In the genomic region with DNA sequence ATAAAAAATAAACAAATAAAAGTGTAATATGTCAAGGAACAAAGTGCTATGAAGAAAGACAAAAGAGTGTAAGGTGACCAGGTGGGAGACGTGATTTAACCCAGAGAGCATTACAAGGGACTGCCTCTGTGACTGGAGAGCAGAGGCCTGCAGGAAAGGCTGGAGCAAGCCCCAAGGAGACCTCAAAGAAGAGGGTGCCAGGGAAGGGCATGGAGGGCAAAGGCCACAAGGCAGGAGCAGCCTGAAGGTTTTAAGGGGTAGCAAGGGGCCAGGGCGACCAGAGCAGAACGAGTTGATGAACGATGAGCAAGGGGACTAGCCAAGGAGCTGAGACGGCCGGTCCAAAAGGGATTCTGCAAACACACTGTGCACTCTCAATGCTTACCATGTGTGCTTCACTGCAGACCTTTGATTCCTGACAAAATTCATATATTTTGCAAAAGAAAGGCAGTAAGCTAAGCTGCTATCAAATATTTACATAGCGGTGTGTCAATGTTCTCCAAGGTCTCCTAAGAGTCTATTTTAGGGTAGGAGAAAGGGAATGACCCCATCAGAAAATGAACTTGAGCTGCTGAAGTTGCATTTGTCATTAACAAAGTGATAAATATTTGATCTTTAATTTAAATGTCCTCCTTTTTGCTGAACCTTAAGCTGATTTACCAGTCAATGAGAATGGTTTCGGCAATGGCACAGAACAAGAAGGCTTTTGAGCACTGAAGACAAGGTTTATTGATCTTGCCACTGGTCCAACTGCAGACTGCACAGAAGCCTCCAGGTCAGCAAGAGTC, we compare ENCODE assay signal across 26 cellular contexts.
"Had no signal": no experiment of that assay in that cellular context is flagged by ENCODE, and none has a peak within 500 bp of the region (broad histone marks: within the 10 kb centered on the region; RNA-seq: fewer than 3 reads in every experiment).

No MANE protein-coding gene starts in this region.

- FAIRE-seq: kidney, urothelium cell line had no signal

- H3K27ac ChIP-seq: heart right ventricle, skin epidermis, suprapubic skin, tibial nerve had no signal

- DNase-seq: activated CD4-positive, alpha-beta memory T cell treated with anti-CD3 and anti-CD28 coated beads for 36 hours; activated CD4-positive, alpha-beta T cell treated with anti-CD3 and anti-CD28 coated beads for 48 hours; activated effector memory CD4-positive, alpha-beta T cell treated with Interleukin-2 at 50 U/mL for 16 hours; activated naive CD4-positive, alpha-beta T cell treated with anti-CD3 and anti-CD28 coated beads, Interleukin-2, amount 10 ng/mL, durations not matched to agents 7 days and 5 days; activated T-cell treated with anti-CD3 and anti-CD28 coated beads, Interleukin-2, amount 50 U/mL, for 48 hours; amygdala; central memory CD4-positive, alpha-beta T cell; dermis blood vessel endothelial cell; effector CD8-positive, alpha-beta T cell; erythroblast; foreskin fibroblast; heart right ventricle; kidney; mammary epithelial cell; midbrain; natural killer cell; right cardiac atrium; stimulated activated CD4-positive, alpha-beta T cell treated with anti-CD3 and anti-CD28 coated beads, Interleukin-2, amount 100 ng/mL, for 24 hours; stimulated activated naive CD8-positive, alpha-beta T cell treated with anti-CD3 and anti-CD28 coated beads, Interleukin-15, amount 100 ng/mL, for 72 hours; T-helper 1 cell had no signal

- H3K4me3 Mint-ChIP-seq: activated CD4-positive, alpha-beta memory T cell treated with anti-CD3 and anti-CD28 coated beads for 36 hours; activated naive CD4-positive, alpha-beta T cell treated with anti-CD3 and anti-CD28 coated beads, Interleukin-2, amount 10 ng/mL, durations not matched to agents 7 days and 5 days; brain; natural killer cell; stimulated activated effector memory CD8-positive, alpha-beta T cell treated with anti-CD3 and anti-CD28 coated beads, Interleukin-12 subunit alpha, Interleukin-12 subunit beta, amount 100 ng/mL, for 72 hours; stimulated activated naive CD8-positive, alpha-beta T cell treated with anti-CD3 and anti-CD28 coated beads, Interleukin-15, amount 100 ng/mL, for 72 hours had no signal

- H3K4me1 Mint-ChIP-seq: activated naive CD4-positive, alpha-beta T cell treated with anti-CD3 and anti-CD28 coated beads, Interleukin-2, amount 10 ng/mL, durations not matched to agents 7 days and 5 days; natural killer cell; stimulated activated effector memory CD8-positive, alpha-beta T cell treated with anti-CD3 and anti-CD28 coated beads, Interleukin-12 subunit alpha, Interleukin-12 subunit beta, amount 100 ng/mL, for 72 hours; stimulated activated naive CD8-positive, alpha-beta T cell treated with anti-CD3 and anti-CD28 coated beads, Interleukin-15, amount 100 ng/mL, for 72 hours had no signal

- H3K27me3 Mint-ChIP-seq: activated CD4-positive, alpha-beta memory T cell treated with anti-CD3 and anti-CD28 coated beads for 36 hours; activated naive CD4-positive, alpha-beta T cell treated with anti-CD3 and anti-CD28 coated beads, Interleukin-2, amount 10 ng/mL, durations not matched to agents 7 days and 5 days; brain; stimulated activated naive CD8-positive, alpha-beta T cell treated with anti-CD3 and anti-CD28 coated beads, Interleukin-15, amount 100 ng/mL, for 72 hours had no signal

- H3K9me3 Mint-ChIP-seq: activated CD4-positive, alpha-beta memory T cell treated with anti-CD3 and anti-CD28 coated beads for 36 hours; activated naive CD4-positive, alpha-beta T cell treated with anti-CD3 and anti-CD28 coated beads, Interleukin-2, amount 10 ng/mL, durations not matched to agents 7 days and 5 days; brain; natural killer cell; stimulated activated effector memory CD8-positive, alpha-beta T cell treated with anti-CD3 and anti-CD28 coated beads, Interleukin-12 subunit alpha, Interleukin-12 subunit beta, amount 100 ng/mL, for 72 hours; stimulated activated naive CD8-positive, alpha-beta T cell treated with anti-CD3 and anti-CD28 coated beads, Interleukin-15, amount 100 ng/mL, for 72 hours had no signal

- H3K27me3 ChIP-seq: heart right ventricle, suprapubic skin, tibial nerve had no signal

- H3K9me3 ChIP-seq: heart right ventricle, suprapubic skin, tibial nerve had no signal

- H3K4me3 ChIP-seq: heart right ventricle, skin epidermis, suprapubic skin, tibial nerve had no signal

- H3K36me3 Mint-ChIP-seq: brain; natural killer cell; stimulated activated effector memory CD8-positive, alpha-beta T cell treated with anti-CD3 and anti-CD28 coated beads, Interleukin-12 subunit alpha, Interleukin-12 subunit beta, amount 100 ng/mL, for 72 hours had no signal

- ATAC-seq: heart right ventricle; natural killer cell; stimulated activated effector memory CD8-positive, alpha-beta T cell treated with anti-CD3 and anti-CD28 coated beads, Interleukin-12 subunit alpha, Interleukin-12 subunit beta, amount 100 ng/mL, for 72 hours had no signal

- H3K27ac Mint-ChIP-seq: activated CD4-positive, alpha-beta memory T cell treated with anti-CD3 and anti-CD28 coated beads for 36 hours; activated naive CD4-positive, alpha-beta T cell treated with anti-CD3 and anti-CD28 coated beads, Interleukin-2, amount 10 ng/mL, durations not matched to agents 7 days and 5 days; brain; natural killer cell; stimulated activated effector memory CD8-positive, alpha-beta T cell treated with anti-CD3 and anti-CD28 coated beads, Interleukin-12 subunit alpha, Interleukin-12 subunit beta, amount 100 ng/mL, for 72 hours had no signal
